Comparison of ENCODE assay signal across 1 cellular context in genomic region chr19:34481861-34482379, GRCh38.
TF ChIP-seq lines count a peak whose summit lies in the region.

No MANE protein-coding gene starts in this region.

TF ChIP-seq in endothelial cell of umbilical vein, 7 proteins besides CTCF, POLR2A, EP300 and RAD21:
- TF ChIP-seq MAX (IDR thresholded peaks at IDR 0.05; ENCODE audit: insufficient read depth, insufficient read length), result no peak
